In the genomic region with DNA sequence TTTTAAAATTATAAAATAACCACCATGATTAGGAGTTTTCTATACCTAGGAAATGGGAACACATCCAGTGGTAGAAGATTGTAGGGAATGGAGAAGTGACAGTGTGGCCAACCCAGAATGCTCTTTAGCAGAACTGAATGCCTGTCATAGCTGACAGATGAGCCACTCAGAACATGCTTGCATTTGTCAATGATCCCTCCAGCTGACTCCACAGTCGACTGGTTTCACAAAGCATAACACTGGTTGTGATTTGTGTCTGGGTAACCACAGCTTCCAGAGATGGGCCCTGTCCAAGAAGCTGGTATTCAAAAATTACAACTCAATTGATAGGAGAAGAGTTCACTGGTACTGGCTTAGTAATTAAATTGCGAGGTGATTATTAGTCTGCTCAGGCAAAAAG, we compare ENCODE assay signal across 13 cellular contexts. TPM values are rescaled to one million over a fixed set of nuclear protein-coding genes. Genes with fewer than 3 reads are reported as not detected.
A peak's percentile ranks its signal among the peaks of the same experiment; 100 is the strongest.
DNase-seq lines count a peak whose midpoint lies in the region; ATAC-seq and TF ChIP-seq lines count a peak whose summit lies in the region.
"Had no signal": no experiment of that assay in that cellular context is flagged by ENCODE, and none has a peak within 500 bp of the region (broad histone marks: within the 10 kb centered on the region; RNA-seq: fewer than 3 reads in every experiment).

No MANE protein-coding gene starts in this region.

- H3K27ac Mint-ChIP-seq in chondrocyte (ENCODE audit: unreplicated experiment) (peak overlapping the region; percentile 78), GM23338 (no peak overlapping the region)
- H3K27ac Mint-ChIP-seq: activated T-helper 17 cell treated with anti-CD3 and anti-CD28 coated beads, Interleukin-2, amount 50 U/mL, for 72 hours; dendritic cell treated with granulocyte-macrophage colony-stimulating factor and Interleukin-4, amounts not matched to agents 40 ng/mL and 50 ng/mL, for 4 days; WTC11 had no signal

- H3K9me3 Mint-ChIP-seq in chondrocyte (ENCODE audit: low read depth) (no peaks in the 10 kb centered on the region), GM23338 (no peaks in the 10 kb centered on the region)
- H3K9me3 Mint-ChIP-seq: activated T-helper 17 cell treated with anti-CD3 and anti-CD28 coated beads, Interleukin-2, amount 50 U/mL, for 72 hours; dendritic cell treated with granulocyte-macrophage colony-stimulating factor and Interleukin-4, amounts not matched to agents 40 ng/mL and 50 ng/mL, for 4 days; WTC11 had no signal

- H3K36me3 Mint-ChIP-seq in chondrocyte (ENCODE audit: low read depth) (no peaks in the 10 kb centered on the region), GM23338 (ENCODE audit: low read depth) (no peaks in the 10 kb centered on the region)
- H3K36me3 Mint-ChIP-seq: WTC11 had no signal

- H3F3A ChIP-seq in GM23338 (replicated peaks; ENCODE audit: low read depth) = no peaks in the 10 kb centered on the region

- H3K27me3 ChIP-seq in KMS-11 (ENCODE audit: insufficient read depth, low read depth) (no peaks in the 10 kb centered on the region), GM23338 (ENCODE audit: insufficient read depth) (no peaks in the 10 kb centered on the region)

- TF ChIP-seq CTCF in AG10803 (conservative IDR thresholded peaks at IDR 0.05; ENCODE audit: low read length) (no peak), KMS-11 (conservative IDR thresholded peaks at IDR 0.05; ENCODE audit: low read depth, low read length) (no peak), chondrocyte (IDR thresholded peaks at IDR 0.05) (no peak), GM23338 (conservative IDR thresholded peaks at IDR 0.05; ENCODE audit: low read depth in 2 of 2) (no peak)

- H3K79me2 ChIP-seq in KMS-11 (ENCODE audit: insufficient read depth, low read depth) (no peaks in the 10 kb centered on the region), GM23338 (replicated peaks; ENCODE audit: insufficient read depth) (no peaks in the 10 kb centered on the region)

- H3K36me3 ChIP-seq in KMS-11 (ENCODE audit: insufficient read depth) (no peaks in the 10 kb centered on the region), GM23338 (ENCODE audit: insufficient read depth) (no peaks in the 10 kb centered on the region)

- H3K27ac ChIP-seq in KMS-11 (peak overlapping the region; percentile 17; the same call in 1 of the 2 replicates), GM23338 (ENCODE audit: low read depth) (no peak overlapping the region)

- no peaks in the 10 kb centered on the region for H4K20me1 ChIP-seq in KMS-11 (ENCODE audit: insufficient read depth)
- H4K20me1 ChIP-seq in GM23338 (replicated peaks; ENCODE audit: insufficient read depth) = no peaks in the 10 kb centered on the region

- H3K27me3 Mint-ChIP-seq in chondrocyte (ENCODE audit: low read depth) (no peaks in the 10 kb centered on the region), GM23338 (ENCODE audit: insufficient read depth, low read depth, poor library complexity) (peaks cover 5% of the 10 kb centered on the region)

- no peak overlapping the region for H2AFZ ChIP-seq in KMS-11 (ENCODE audit: low read depth)
- no peak overlapping the region for H2AFZ ChIP-seq in GM23338

- H3K4me2 ChIP-seq in KMS-11 (peak overlapping the region; percentile 26; the same call in 1 of the 2 replicates), GM23338 (no peak overlapping the region)

- peak; percentile 94 for DNase-seq in AG10803 (ENCODE audit: low read depth)
- DNase-seq in chondrocyte (ENCODE audit: low spot score) = no peak
- peak; percentile 96 for DNase-seq in kidney glomerular epithelial cell (lab: John Stamatoyannopoulos, UW)
- no peak for DNase-seq in GM23338 (ENCODE audit: low spot score)
- DNase-seq in SIG-M5 treated with dmso at 0.1 percent for 504 hours (lab: John Stamatoyannopoulos, UW; ENCODE audit: unreplicated experiment) = no peak
- no peak for DNase-seq in activated CD4-positive, CD25-positive, alpha-beta regulatory T cell (lab: John Stamatoyannopoulos, UW)
- DNase-seq: COR-L47; stimulated activated CD4-positive, alpha-beta T cell treated with anti-CD3 and anti-CD28 coated beads, Interleukin-4, amount 100 ng/mL, for 1 hour had no signal

- H3K9ac ChIP-seq in KMS-11 = no peak overlapping the region

- ATAC-seq in GM23338 (no peak), GM21447 (IDR thresholded peaks at IDR 0.05; ENCODE audit: unreplicated experiment) (no peak)
- ATAC-seq: activated T-helper 17 cell treated with anti-CD3 and anti-CD28 coated beads, Interleukin-2, amount 50 U/mL, for 72 hours had no signal

- no peak overlapping the region for H3K4me3 ChIP-seq in AG10803 (ENCODE audit: low read length)
- no peak overlapping the region for H3K4me3 ChIP-seq in KMS-11 (IDR thresholded peaks at IDR 0.05; ENCODE audit: insufficient read depth, low read depth, low read length)
- H3K4me3 ChIP-seq in GM23338 = no peak overlapping the region

- H3K4me1 Mint-ChIP-seq in chondrocyte (ENCODE audit: low read depth) (peaks cover 39% of the 10 kb centered on the region), GM23338 (peaks cover 5% of the 10 kb centered on the region)
- H3K4me1 Mint-ChIP-seq: activated T-helper 17 cell treated with anti-CD3 and anti-CD28 coated beads, Interleukin-2, amount 50 U/mL, for 72 hours had no signal

- H3K4me1 ChIP-seq in KMS-11 (ENCODE audit: low read depth, poor library complexity, severe bottlenecking) (peaks cover 27% of the 10 kb centered on the region), GM23338 (ENCODE audit: insufficient read depth) (peaks cover 7% of the 10 kb centered on the region; the same call in 1 of the 2 replicates)

- H3K4me3 Mint-ChIP-seq in chondrocyte (ENCODE audit: unreplicated experiment) = no peak overlapping the region
- H3K4me3 Mint-ChIP-seq in GM23338 = no peak overlapping the region
- H3K4me3 Mint-ChIP-seq: activated T-helper 17 cell treated with anti-CD3 and anti-CD28 coated beads, Interleukin-2, amount 50 U/mL, for 72 hours; dendritic cell treated with granulocyte-macrophage colony-stimulating factor and Interleukin-4, amounts not matched to agents 40 ng/mL and 50 ng/mL, for 4 days; WTC11 had no signal

- no peaks in the 10 kb centered on the region for H3K9me2 ChIP-seq in GM23338 (ENCODE audit: insufficient read depth)

TF ChIP-seq in GM23338, 12 proteins besides CTCF, POLR2A, EP300 and RAD21 (continues in another document):
- TF ChIP-seq EZH2phosphoT487 (IDR thresholded peaks at IDR 0.05; ENCODE audit: unreplicated experiment) (no peak), EZH2 (IDR thresholded peaks at IDR 0.05; ENCODE audit: low read depth, unreplicated experiment) (no peak), CREB1 (CRISPR knock-in tag; IDR thresholded peaks at IDR 0.05; ENCODE audit: low read depth) (no peak), JUNB (IDR thresholded peaks at IDR 0.05; ENCODE audit: unreplicated experiment) (no peak)
- TF ChIP-seq, protein P1, sequence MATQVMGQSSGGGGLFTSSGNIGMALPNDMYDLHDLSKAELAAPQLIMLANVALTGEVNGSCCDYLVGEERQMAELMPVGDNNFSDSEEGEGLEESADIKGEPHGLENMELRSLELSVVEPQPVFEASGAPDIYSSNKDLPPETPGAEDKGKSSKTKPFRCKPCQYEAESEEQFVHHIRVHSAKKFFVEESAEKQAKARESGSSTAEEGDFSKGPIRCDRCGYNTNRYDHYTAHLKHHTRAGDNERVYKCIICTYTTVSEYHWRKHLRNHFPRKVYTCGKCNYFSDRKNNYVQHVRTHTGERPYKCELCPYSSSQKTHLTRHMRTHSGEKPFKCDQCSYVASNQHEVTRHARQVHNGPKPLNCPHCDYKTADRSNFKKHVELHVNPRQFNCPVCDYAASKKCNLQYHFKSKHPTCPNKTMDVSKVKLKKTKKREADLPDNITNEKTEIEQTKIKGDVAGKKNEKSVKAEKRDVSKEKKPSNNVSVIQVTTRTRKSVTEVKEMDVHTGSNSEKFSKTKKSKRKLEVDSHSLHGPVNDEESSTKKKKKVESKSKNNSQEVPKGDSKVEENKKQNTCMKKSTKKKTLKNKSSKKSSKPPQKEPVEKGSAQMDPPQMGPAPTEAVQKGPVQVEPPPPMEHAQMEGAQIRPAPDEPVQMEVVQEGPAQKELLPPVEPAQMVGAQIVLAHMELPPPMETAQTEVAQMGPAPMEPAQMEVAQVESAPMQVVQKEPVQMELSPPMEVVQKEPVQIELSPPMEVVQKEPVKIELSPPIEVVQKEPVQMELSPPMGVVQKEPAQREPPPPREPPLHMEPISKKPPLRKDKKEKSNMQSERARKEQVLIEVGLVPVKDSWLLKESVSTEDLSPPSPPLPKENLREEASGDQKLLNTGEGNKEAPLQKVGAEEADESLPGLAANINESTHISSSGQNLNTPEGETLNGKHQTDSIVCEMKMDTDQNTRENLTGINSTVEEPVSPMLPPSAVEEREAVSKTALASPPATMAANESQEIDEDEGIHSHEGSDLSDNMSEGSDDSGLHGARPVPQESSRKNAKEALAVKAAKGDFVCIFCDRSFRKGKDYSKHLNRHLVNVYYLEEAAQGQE (IDR thresholded peaks at IDR 0.05; ENCODE audit: unreplicated experiment) = no peak

RNA-seq across cellular contexts. Expression of a gene that starts 9.0 kb away (rescaled TPM):
- total RNA-seq in chondrocyte = 173 to 236 TPM (median 184 TPM) in 3 replicates
- total RNA-seq in GM23338 (2014; rRNA removed; shearing (Covaris generic)) = 9.6 and 14.4 TPM in 2 replicates
- polyA plus RNA-seq in GM23338 (2016; fragmentation: Nextera tagmentation; extraction: Ambion mirVana) = 6.3 and 8.6 TPM in 2 replicates

Comparison
In these comparisons a context has a peak if more than half of its experiments do, and no peak if none do; other contexts are left out.
1. DNase-seq: peak in AG10803 (single experiment) and kidney glomerular epithelial cell (single experiment); none in chondrocyte (single experiment), GM23338 (single experiment), SIG-M5 treated with dmso at 0.1 percent for 504 hours (single experiment) and activated CD4-positive, CD25-positive, alpha-beta regulatory T cell (0 of 4).
2. RNA of a gene that starts 9.0 kb away (total RNA-seq): 173 to 236 TPM in chondrocyte; 9.6 to 14.4 TPM in GM23338; every median in the first group is over 10 times any median in the second.